9 cellular contexts compared by ENCODE assay signal in genomic region chr17:19306160-19307111, GRCh38. TPM values are rescaled to one million over a fixed set of nuclear protein-coding genes. Genes with fewer than 3 reads are reported as not detected.
A peak's percentile ranks its signal among the peaks of the same experiment; 100 is the strongest.
DNase-seq lines count a peak whose midpoint lies in the region; ATAC-seq and TF ChIP-seq lines count a peak whose summit lies in the region.
"Had no signal": no experiment of that assay in that cellular context is flagged by ENCODE, and none has a peak within 500 bp of the region (broad histone marks: within the 10 kb centered on the region; RNA-seq: fewer than 3 reads in every experiment).

No MANE protein-coding gene starts in this region.

- CTCF ChIA-PET in HEK293 (lab: Yijun Ruan, JAX) = interaction anchor here (0.7 to 2.1 kb wide), 6 partner anchors 10 to 142 kb away, joined by 3 to 7 read pairs (median 3); no protein-coding TSS in a partner anchor

- H3K36me3 Mint-ChIP-seq in stimulated activated naive B cell treated with anti-CD40 and anti-IgM and Interleukin-4, amounts not matched to agents 10 μg/mL and 1 μg/mL and 100 μg/mL, for 72 hours = peaks cover 3 to 12% of the 10 kb centered on the region in 2 donors

- ATAC-seq in GM18519 (IDR thresholded peaks at IDR 0.05; ENCODE audit: low FRiP score, unreplicated experiment) = peak; percentile 79
- peak; percentile 91 to 93 for ATAC-seq in stimulated activated naive B cell treated with anti-CD40 and anti-IgM and Interleukin-4, amounts not matched to agents 10 μg/mL and 1 μg/mL and 100 μg/mL, for 72 hours (replicated peaks)
- no peak for ATAC-seq in right cardiac atrium

- peaks cover 4 to 14% of the 10 kb centered on the region in 2 donors for H3K27me3 Mint-ChIP-seq in stimulated activated naive B cell treated with anti-CD40 and anti-IgM and Interleukin-4, amounts not matched to agents 10 μg/mL and 1 μg/mL and 100 μg/mL, for 72 hours

- H3K36me3 ChIP-seq in HEK293 (ENCODE audit: control insufficient read depth in 2 of 2, insufficient read depth in 1 of 2, low read length in 2 of 2) = peaks cover 5 to 22% of the 10 kb centered on the region in 2 experiments; a peak in 2 of 3 replicates

- 60% methylated on average over 10 of the region's 10 CpGs for WGBS in right cardiac atrium

- intact Hi-C loops in right cardiac atrium (cut with DNase I) = no loop called here

- H3K27me3 ChIP-seq in right cardiac atrium (ENCODE audit: control insufficient read depth, insufficient read depth) = no peaks in the 10 kb centered on the region

- H3K27ac ChIP-seq in HEK293 (ENCODE audit: extremely low read depth, low read depth, low read length) (no peak overlapping the region), caudate nucleus (ENCODE audit: low read depth, low read length) (peak overlapping the region; percentile 97), right cardiac atrium (ENCODE audit: low read length) (no peak overlapping the region)
- H3K27ac ChIP-seq: PC-9 had no signal

- H3K4me1 ChIP-seq in HEK293 (ENCODE audit: control insufficient read depth, insufficient read depth, low read length) (no peaks in the 10 kb centered on the region), right cardiac atrium (ENCODE audit: control insufficient read depth, insufficient read depth, low read length) (peaks cover 28% of the 10 kb centered on the region)

- H3K9me3 ChIP-seq in HEK293 (ENCODE audit: control insufficient read depth, insufficient read depth, low read depth, low read length) (no peaks in the 10 kb centered on the region), right cardiac atrium (ENCODE audit: control insufficient read depth, low read length) (no peaks in the 10 kb centered on the region)

- POLR2A ChIA-PET in HEK293 (lab: Yijun Ruan, JAX) = interaction anchor here (0.6 to 1.1 kb wide), 2 partner anchors 37 to 704 kb away, joined by 3 to 5 read pairs; no protein-coding TSS in a partner anchor

- H3K27ac Mint-ChIP-seq in stimulated activated naive B cell treated with anti-CD40 and anti-IgM and Interleukin-4, amounts not matched to agents 10 μg/mL and 1 μg/mL and 100 μg/mL, for 72 hours = peak overlapping the region; percentile 83

- no peaks in the 10 kb centered on the region for H3K9me3 Mint-ChIP-seq in stimulated activated naive B cell treated with anti-CD40 and anti-IgM and Interleukin-4, amounts not matched to agents 10 μg/mL and 1 μg/mL and 100 μg/mL, for 72 hours

- DNase-seq in NAMALWA (ENCODE audit: low spot score) (peak; percentile 94), caudate nucleus (lab: John Stamatoyannopoulos, UW) (peak in 57 of 61 donors; percentile 37 to 96 (median 86)), D341Med (ENCODE audit: low spot score) (no peak), NCI-H510A (lab: John Stamatoyannopoulos, UW) (no peak), right cardiac atrium (no peak)
- peak; percentile 71 for DNase-seq in stimulated activated naive B cell treated with anti-CD40 and anti-IgM and Interleukin-4, amounts not matched to agents 10 μg/mL and 1 μg/mL and 100 μg/mL, for 72 hours

- peaks cover 56 to 69% of the 10 kb centered on the region in 2 donors for H3K4me1 Mint-ChIP-seq in stimulated activated naive B cell treated with anti-CD40 and anti-IgM and Interleukin-4, amounts not matched to agents 10 μg/mL and 1 μg/mL and 100 μg/mL, for 72 hours

- no peak for TF ChIP-seq CTCF in HEK293 (tag by site-specific recombination; IDR thresholded peaks at IDR 0.05)

- H3K4me3 ChIP-seq in HEK293 (ENCODE audit: low read depth, low read length) = no peak overlapping the region
- H3K4me3 ChIP-seq in right cardiac atrium (ENCODE audit: low read length) = no peak overlapping the region
- H3K4me3 ChIP-seq: PC-9 had no signal

- peak overlapping the region; percentile 31 to 46 for H3K4me3 Mint-ChIP-seq in stimulated activated naive B cell treated with anti-CD40 and anti-IgM and Interleukin-4, amounts not matched to agents 10 μg/mL and 1 μg/mL and 100 μg/mL, for 72 hours

TF ChIP-seq in HEK293, 187 proteins besides CTCF, POLR2A, EP300 and RAD21:
- TF ChIP-seq FEZF1 (tag by site-specific recombination; IDR thresholded peaks at IDR 0.05) (no peak), YY1 (tag by site-specific recombination; IDR thresholded peaks at IDR 0.05) (no peak), BCL11B (tag by site-specific recombination; IDR thresholded peaks at IDR 0.05; ENCODE audit: low read depth) (no peak), SCRT2 (tag by site-specific recombination; IDR thresholded peaks at IDR 0.05) (peak; percentile 51; the same call in 1 of the 2 replicates), ZNF664 (tag by site-specific recombination; IDR thresholded peaks at IDR 0.05) (no peak), GLIS1 (tag by site-specific recombination; IDR thresholded peaks at IDR 0.05) (no peak), ZSCAN16 (tag by site-specific recombination; IDR thresholded peaks at IDR 0.05) (peak; percentile 75; the same call in 1 of the 2 replicates), ZNF707 (tag by site-specific recombination; IDR thresholded peaks at IDR 0.05) (no peak), ZNF214 (tag by site-specific recombination; IDR thresholded peaks at IDR 0.05; ENCODE audit: borderline replicate concordance) (no peak)

RNA-seq across cellular contexts. Expression of gene B9D1, which starts 56.1 kb away (rescaled TPM):
- total RNA-seq in right cardiac atrium = 10 to 100 TPM in 3 of 4 donors, 1 to 10 TPM in 1; 9.8 to 14.6 (median 12.1) TPM
- polyA plus RNA-seq in right cardiac atrium = 20.9 TPM

Comparison
In these comparisons a context has a peak if more than half of its experiments do, and no peak if none do; other contexts are left out.
1. ATAC-seq: peak in GM18519 (single experiment) and stimulated activated naive B cell treated with anti-CD40 and anti-IgM and Interleukin-4, amounts not matched to agents 10 μg/mL and 1 μg/mL and 100 μg/mL, for 72 hours (2 of 2); none in right cardiac atrium (0 of 2).
2. DNase-seq: peak in NAMALWA (single experiment), caudate nucleus (57 of 61) and stimulated activated naive B cell treated with anti-CD40 and anti-IgM and Interleukin-4, amounts not matched to agents 10 μg/mL and 1 μg/mL and 100 μg/mL, for 72 hours (single experiment); none in D341Med (single experiment), NCI-H510A (single experiment) and right cardiac atrium (0 of 3).